Comparison of ENCODE assay signal across 8 cellular contexts in genomic region chr11:119168471-119169271, GRCh38. TPM values are rescaled to one million over a fixed set of nuclear protein-coding genes. Genes with fewer than 3 reads are reported as not detected.
DNase-seq lines count a peak whose midpoint lies in the region; ATAC-seq and TF ChIP-seq lines count a peak whose summit lies in the region.

A gene with protein sequence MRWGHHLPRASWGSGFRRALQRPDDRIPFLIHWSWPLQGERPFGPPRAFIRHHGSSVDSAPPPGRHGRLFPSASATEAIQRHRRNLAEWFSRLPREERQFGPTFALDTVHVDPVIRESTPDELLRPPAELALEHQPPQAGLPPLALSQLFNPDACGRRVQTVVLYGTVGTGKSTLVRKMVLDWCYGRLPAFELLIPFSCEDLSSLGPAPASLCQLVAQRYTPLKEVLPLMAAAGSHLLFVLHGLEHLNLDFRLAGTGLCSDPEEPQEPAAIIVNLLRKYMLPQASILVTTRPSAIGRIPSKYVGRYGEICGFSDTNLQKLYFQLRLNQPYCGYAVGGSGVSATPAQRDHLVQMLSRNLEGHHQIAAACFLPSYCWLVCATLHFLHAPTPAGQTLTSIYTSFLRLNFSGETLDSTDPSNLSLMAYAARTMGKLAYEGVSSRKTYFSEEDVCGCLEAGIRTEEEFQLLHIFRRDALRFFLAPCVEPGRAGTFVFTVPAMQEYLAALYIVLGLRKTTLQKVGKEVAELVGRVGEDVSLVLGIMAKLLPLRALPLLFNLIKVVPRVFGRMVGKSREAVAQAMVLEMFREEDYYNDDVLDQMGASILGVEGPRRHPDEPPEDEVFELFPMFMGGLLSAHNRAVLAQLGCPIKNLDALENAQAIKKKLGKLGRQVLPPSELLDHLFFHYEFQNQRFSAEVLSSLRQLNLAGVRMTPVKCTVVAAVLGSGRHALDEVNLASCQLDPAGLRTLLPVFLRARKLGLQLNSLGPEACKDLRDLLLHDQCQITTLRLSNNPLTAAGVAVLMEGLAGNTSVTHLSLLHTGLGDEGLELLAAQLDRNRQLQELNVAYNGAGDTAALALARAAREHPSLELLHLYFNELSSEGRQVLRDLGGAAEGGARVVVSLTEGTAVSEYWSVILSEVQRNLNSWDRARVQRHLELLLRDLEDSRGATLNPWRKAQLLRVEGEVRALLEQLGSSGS (plus strand): TSS chr11:119168725. CDS start chr11:119171404, 2,679 bp downstream.

- H3K27ac Mint-ChIP-seq in CD14-positive monocyte, result peak within 1 kb of the TSS; percentile 73 to 91 (median 83)

- DNase-seq in CD14-positive monocyte (ENCODE audit: low spot score) (peak; percentile 80), GM19240 (ENCODE audit: insufficient read length, low spot score) (peak; percentile 98), NOMO-1 (lab: John Stamatoyannopoulos, UW; ENCODE audit: unreplicated experiment in 2 of 2) (peak; percentile 71 to 84), activated T-cell treated with anti-CD3 and anti-CD28 coated beads for 1 hour (ENCODE audit: low read depth) (peak; percentile 75), epithelial cell of prostate (ENCODE audit: low read depth, low spot score) (peak; percentile 37), mucosa of gallbladder (ENCODE audit: low spot score) (peak; percentile 85)
- peak; percentile 67 for DNase-seq in stimulated activated CD8-positive, alpha-beta memory T cell treated with anti-CD3 and anti-CD28 coated beads, Interleukin-4, amount 100 ng/mL, for 24 hours (ENCODE audit: low read depth)

- H3K4me3 Mint-ChIP-seq in CD14-positive monocyte, result peak within 1 kb of the TSS; percentile 91

- no peaks in the 10 kb centered on the region for H3K27me3 Mint-ChIP-seq in CD14-positive monocyte (ENCODE audit: low read depth in 3 of 3)

- ATAC-seq in HG03460 (IDR thresholded peaks at IDR 0.05; ENCODE audit: unreplicated experiment), result peak; percentile 91

- no peaks in the 10 kb centered on the region for H3K9me3 Mint-ChIP-seq in CD14-positive monocyte

- H3K27ac ChIP-seq in epithelial cell of prostate, result peak within 1 kb of the TSS; percentile 89

- intact Hi-C loops in CD14-positive monocyte (cut with micrococcal nuclease), result loop anchor here in 1 of 2 donors (2.0 kb wide), 1 partner anchor 28 kb away; no protein-coding TSS in a partner anchor

- peaks cover 6 to 15% of the 10 kb centered on the region in 2 donors for H3K36me3 Mint-ChIP-seq in CD14-positive monocyte

- peaks cover 22% of the 10 kb centered on the region for H3K4me1 Mint-ChIP-seq in CD14-positive monocyte

- peak; percentile 85 for TF ChIP-seq CTCF in CD14-positive monocyte (IDR thresholded peaks at IDR 0.05)

RNA-seq across cellular contexts. Expression of the gene that starts here (rescaled TPM):
- 10 to 100 TPM; 14.2 to 15.5 TPM for polyA plus RNA-seq in CD14-positive monocyte
- 24.6 TPM for total RNA-seq in mucosa of gallbladder

Comparison
In these comparisons a context has a peak if more than half of its experiments do, and no peak if none do; other contexts are left out.
1. Peak in every context shown above with its lines: DNase-seq, ATAC-seq and H3K27ac ChIP-seq.
2. DNase-seq: peak in every context shown above with its lines; median percentile 98 in GM19240; 85 in mucosa of gallbladder; 80 in CD14-positive monocyte; 78 in NOMO-1; 75 in activated T-cell treated with anti-CD3 and anti-CD28 coated beads for 1 hour; 67 in stimulated activated CD8-positive, alpha-beta memory T cell treated with anti-CD3 and anti-CD28 coated beads, Interleukin-4, amount 100 ng/mL, for 24 hours; 37 in epithelial cell of prostate.